ENCODE assay signal across 24 cellular contexts in genomic region chr5:101346906-101347305, GRCh38.
DNase-seq lines count a peak whose midpoint lies in the region; ATAC-seq lines count a peak whose summit lies in the region.
"Had no signal": no experiment of that assay in that cellular context is flagged by ENCODE, and none has a peak within 500 bp of the region (broad histone marks: within the 10 kb centered on the region; RNA-seq: fewer than 3 reads in every experiment).

No MANE protein-coding gene starts in this region.

- no peak overlapping the region for H3K27ac ChIP-seq in mesendoderm (ENCODE audit: low read depth, low read length)
- H3K27ac ChIP-seq: esophagus squamous epithelium, pancreas, upper lobe of right lung had no signal

- H3K27me3 ChIP-seq in mesendoderm (ENCODE audit: insufficient read depth, low read length, poor library complexity) = no peaks in the 10 kb centered on the region
- H3K27me3 ChIP-seq: esophagus squamous epithelium, pancreas, upper lobe of right lung had no signal

- no peaks in the 10 kb centered on the region for H3K79me1 ChIP-seq in mesendoderm (ENCODE audit: low read length)

- no peak overlapping the region for H2BK120ac ChIP-seq in mesendoderm (ENCODE audit: low read depth, low read length)

- H4K5ac ChIP-seq in mesendoderm (ENCODE audit: low read length) = no peak overlapping the region

- H3K4me1 ChIP-seq in mesendoderm (ENCODE audit: control insufficient read depth, low read depth, low read length) = no peaks in the 10 kb centered on the region
- H3K4me1 ChIP-seq: esophagus squamous epithelium, pancreas, upper lobe of right lung had no signal

- H3K4me2 ChIP-seq in mesendoderm (ENCODE audit: low read length) = no peak overlapping the region

- no peaks in the 10 kb centered on the region for H3K79me2 ChIP-seq in mesendoderm (ENCODE audit: control insufficient read depth, insufficient read depth, low read length)

- no peak overlapping the region for H2BK15ac ChIP-seq in mesendoderm (replicated peaks; ENCODE audit: low read depth)

- intact Hi-C loops in left cardiac atrium (cut with DNase I) = no loop called here

- WGBS in mesendoderm (ENCODE audit: extremely low coverage, insufficient coverage, low lambda C conversion rate) = no CpG with 5 or more reads among the region's 4 CpGs

- no peak overlapping the region for H3K23ac ChIP-seq in mesendoderm (ENCODE audit: low read length)

- H3K9ac ChIP-seq in mesendoderm (ENCODE audit: low read length) = no peak overlapping the region

- no peak overlapping the region for H3K4ac ChIP-seq in mesendoderm (ENCODE audit: low read depth, low read length)

- no peak overlapping the region for H3K4me3 ChIP-seq in mesendoderm (ENCODE audit: low read length)
- H3K4me3 ChIP-seq: esophagus squamous epithelium, pancreas, upper lobe of right lung had no signal

- in situ Hi-C loops in SK-MEL-5 (cut with HindIII; ENCODE audit: low pct_unique_long_range_greater_than_20kb, low sequenced_read_pairs) = no loop called here

- H3K18ac ChIP-seq in mesendoderm (ENCODE audit: low read length) = no peak overlapping the region

- peak; percentile 35 for DNase-seq in SK-MEL-5 (ENCODE audit: low read depth, low spot score)
- peak; percentile 68 for DNase-seq in mesendoderm
- DNase-seq in stimulated activated naive CD4-positive, alpha-beta T cell treated with Interleukin-2 at 50 U/mL for 16 hours (lab: John Stamatoyannopoulos, UW) = no peak
- no peak for DNase-seq in left cardiac atrium
- DNase-seq in effector CD4-positive, alpha-beta T cell = no peak
- DNase-seq: activated CD4-positive, alpha-beta T cell treated with anti-CD3 and anti-CD28 coated beads for 36 hours; activated CD8-positive, alpha-beta T cell treated with anti-CD3 and anti-CD28 coated beads, Interleukin-2, amount 10 ng/mL, durations not matched to agents 7 days and 5 days; activated naive CD4-positive, alpha-beta T cell treated with anti-CD3 and anti-CD28 coated beads for 36 hours; CD4-positive, alpha-beta T cell; cerebellar nuclear complex; esophagus squamous epithelium; IMR-90; left colon; NCI-H1694; NCI-H446 treated with DMSO at 0.1 percent for 48 hours; nephron progenitor cell; pancreas; small intestine; stimulated activated naive CD8-positive, alpha-beta T cell treated with anti-CD3 and anti-CD28 coated beads, Interleukin-15, Interleukin-2, amounts not matched to agents 100 U/mL and 50 U/mL, for 24 hours; SW 1271; upper lobe of right lung had no signal

- H3K36me3 ChIP-seq in mesendoderm (ENCODE audit: control insufficient read depth, insufficient read depth, low read length) = no peaks in the 10 kb centered on the region
- H3K36me3 ChIP-seq: esophagus squamous epithelium, pancreas, upper lobe of right lung had no signal

- H4K8ac ChIP-seq in mesendoderm (ENCODE audit: low read depth, low read length) = no peak overlapping the region

- H2BK5ac ChIP-seq in mesendoderm (ENCODE audit: low read length) = no peak overlapping the region

- peak; percentile 88 for ATAC-seq in GM18511 (IDR thresholded peaks at IDR 0.05; ENCODE audit: unreplicated experiment)
- peak; percentile 87 for ATAC-seq in HG03095 (IDR thresholded peaks at IDR 0.05; ENCODE audit: unreplicated experiment)
- no peak for ATAC-seq in HG03571 (IDR thresholded peaks at IDR 0.05; ENCODE audit: unreplicated experiment)
- ATAC-seq in left cardiac atrium = no peak
- ATAC-seq: activated CD4-positive, alpha-beta T cell treated with anti-CD3 and anti-CD28 coated beads for 36 hours; activated CD8-positive, alpha-beta T cell treated with anti-CD3 and anti-CD28 coated beads, Interleukin-2, amount 10 ng/mL, durations not matched to agents 7 days and 5 days; left colon; pancreas; stimulated activated naive CD8-positive, alpha-beta T cell treated with anti-CD3 and anti-CD28 coated beads, Interleukin-15, Interleukin-2, amounts not matched to agents 100 U/mL and 50 U/mL, for 24 hours; upper lobe of right lung had no signal

- no peak overlapping the region for H2AK5ac ChIP-seq in mesendoderm (ENCODE audit: low read length)

- peak overlapping the region; percentile 18 for H3K56ac ChIP-seq in mesendoderm (ENCODE audit: low read length)

Comparison
In these comparisons a context has a peak if more than half of its experiments do, and no peak if none do; other contexts are left out.
1. ATAC-seq: peak in GM18511 (single experiment) and HG03095 (single experiment); none in HG03571 (single experiment) and left cardiac atrium (0 of 2).
2. DNase-seq: peak in SK-MEL-5 (single experiment) and mesendoderm (single experiment); none in stimulated activated naive CD4-positive, alpha-beta T cell treated with Interleukin-2 at 50 U/mL for 16 hours (single experiment), left cardiac atrium (single experiment) and effector CD4-positive, alpha-beta T cell (single experiment).